In the genomic region with DNA sequence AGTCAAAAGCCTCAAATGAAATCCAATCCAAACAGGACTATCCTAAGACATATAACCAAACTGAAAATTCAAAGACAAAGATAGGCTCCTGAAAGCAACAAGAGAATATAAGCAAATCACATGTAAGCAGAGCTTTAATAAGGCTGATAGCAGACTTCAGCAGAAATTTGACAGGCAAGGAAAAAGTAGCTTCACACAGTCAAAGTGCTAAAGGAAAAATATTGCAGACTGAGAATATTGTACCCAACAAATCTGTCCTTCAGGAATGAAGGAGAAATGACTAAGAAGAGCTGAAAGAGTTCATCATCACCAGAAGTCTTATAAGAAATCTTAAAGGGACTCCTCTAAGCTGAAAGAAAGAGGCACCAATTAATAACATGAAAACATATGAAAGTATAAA, we compare ENCODE assay signal across 8 cellular contexts.
"Had no signal": no experiment of that assay in that cellular context is flagged by ENCODE, and none has a peak within 500 bp of the region (broad histone marks: within the 10 kb centered on the region; RNA-seq: fewer than 3 reads in every experiment).

No MANE protein-coding gene starts in this region.

- FAIRE-seq: HepG2, HTR-8/SVneo, K562 had no signal

- H3K27ac ChIP-seq: HL-60, KMS-11 had no signal

- H3K9ac ChIP-seq: KMS-11 had no signal

- H3K4me3 ChIP-seq: K562 had no signal

- ATAC-seq: HepG2, K562 had no signal

- DNase-seq: IMR-90, KBM-7, KG1 had no signal

- H3K4me2 ChIP-seq: KMS-11 had no signal
